15 cellular contexts compared by ENCODE assay signal in the genomic region with DNA sequence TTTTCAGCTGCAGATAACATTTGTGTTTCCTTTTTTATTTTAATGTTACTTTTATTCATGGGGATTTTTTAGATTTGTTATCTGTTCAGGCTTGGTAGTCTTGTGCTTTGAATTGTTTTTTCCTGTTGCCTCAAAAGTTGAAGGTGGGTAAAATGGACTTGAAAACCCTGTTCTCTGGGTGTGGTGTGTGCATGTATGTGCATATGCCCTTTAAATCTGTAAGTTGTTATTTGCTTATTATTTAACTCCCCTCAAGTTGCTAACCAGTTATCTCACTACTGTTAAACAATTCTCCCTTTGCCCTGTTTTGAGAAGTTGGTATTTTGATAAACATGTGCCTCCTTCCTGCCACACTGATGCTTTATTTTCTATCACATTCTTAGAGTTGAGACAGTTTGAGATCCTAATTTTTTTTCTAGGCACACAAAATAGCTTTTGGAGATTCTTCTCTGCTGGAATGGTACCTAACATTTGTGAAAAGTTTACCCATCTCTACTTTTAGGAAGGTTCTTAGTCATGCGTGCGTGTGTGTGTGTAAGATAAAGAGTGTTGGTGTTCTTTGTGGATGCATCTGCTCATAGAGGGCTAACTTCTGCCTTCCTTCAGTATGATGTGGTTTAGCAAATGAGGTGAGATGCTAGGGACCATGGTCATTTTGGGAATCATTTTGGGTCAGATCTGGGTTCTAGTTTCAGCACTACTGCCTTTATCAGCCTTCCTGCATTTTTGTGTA. TPM values are rescaled to one million over a fixed set of nuclear protein-coding genes. Genes with fewer than 3 reads are reported as not detected.
DNase-seq lines count a peak whose midpoint lies in the region; ATAC-seq and TF ChIP-seq lines count a peak whose summit lies in the region.
"Had no signal": no experiment of that assay in that cellular context is flagged by ENCODE, and none has a peak within 500 bp of the region (broad histone marks: within the 10 kb centered on the region; RNA-seq: fewer than 3 reads in every experiment).

No MANE protein-coding gene starts in this region.

- peaks cover 68% of the 10 kb centered on the region for H3K4me1 ChIP-seq in suprapubic skin

- no peak for DNase-seq in activated naive CD4-positive, alpha-beta T cell treated with anti-CD3 and anti-CD28 coated beads for 36 hours
- DNase-seq in activated naive CD4-positive, alpha-beta T cell treated with anti-CD3 and anti-CD28 coated beads, Interleukin-2, amount 50 U/mL, for 16 hours: no peak
- DNase-seq in activated CD4-positive, alpha-beta memory T cell treated with anti-CD3 and anti-CD28 coated beads, Interleukin-2, amount 10 ng/mL, durations not matched to agents 7 days and 5 days: no peak
- DNase-seq in immature natural killer cell: no peak
- DNase-seq in suprapubic skin (ENCODE audit: low spot score in 2 of 2): no peak
- DNase-seq in hypothalamus (lab: John Stamatoyannopoulos, UW): no peak
- DNase-seq: activated gamma-delta T cell, colonic mucosa, NCI-H1417, NCI-H510A treated with DMSO at 0.1 percent for 48 hours, WERI-Rb-1 had no signal

- no peak overlapping the region for H3K4me3 ChIP-seq in suprapubic skin
- H3K4me3 ChIP-seq: colonic mucosa had no signal

- H3K9me3 ChIP-seq in suprapubic skin: no peaks in the 10 kb centered on the region
- H3K9me3 ChIP-seq: colonic mucosa had no signal

- H3K36me3 ChIP-seq in suprapubic skin: peaks cover 12% of the 10 kb centered on the region
- H3K36me3 ChIP-seq: colonic mucosa had no signal

- CTCF ChIA-PET in activated naive CD4-positive, alpha-beta T cell treated with anti-CD3 and anti-CD28 coated beads for 36 hours (lab: Charles Lee): interaction anchor here (1.1 to 11.2 kb wide), 8 partner anchors 9 to 25 kb away, joined by 3 to 165 read pairs (median 4); no protein-coding TSS in a partner anchor
- CTCF ChIA-PET in activated CD4-positive, alpha-beta memory T cell treated with anti-CD3 and anti-CD28 coated beads, Interleukin-2, amount 10 ng/mL, durations not matched to agents 7 days and 5 days (lab: Charles Lee): interaction anchor here (0.9 to 6.6 kb wide), 9 partner anchors 9 to 41 kb away, joined by 3 to 64 read pairs (median 4); no protein-coding TSS in a partner anchor

- H3K27ac Mint-ChIP-seq in activated naive CD4-positive, alpha-beta T cell treated with anti-CD3 and anti-CD28 coated beads for 36 hours: peak overlapping the region; percentile 86
- H3K27ac Mint-ChIP-seq in activated CD4-positive, alpha-beta memory T cell treated with anti-CD3 and anti-CD28 coated beads, Interleukin-2, amount 10 ng/mL, durations not matched to agents 7 days and 5 days: peak overlapping the region; percentile 91
- H3K27ac Mint-ChIP-seq in immature natural killer cell: peak overlapping the region; percentile 79 to 98 (median 94)

- no peak for TF ChIP-seq POLR2A in suprapubic skin (IDR thresholded peaks at IDR 0.05)

- H3K9me3 Mint-ChIP-seq in activated naive CD4-positive, alpha-beta T cell treated with anti-CD3 and anti-CD28 coated beads for 36 hours: peaks cover 3% of the 10 kb centered on the region
- H3K9me3 Mint-ChIP-seq in activated CD4-positive, alpha-beta memory T cell treated with anti-CD3 and anti-CD28 coated beads, Interleukin-2, amount 10 ng/mL, durations not matched to agents 7 days and 5 days: no peaks in the 10 kb centered on the region
- H3K9me3 Mint-ChIP-seq in immature natural killer cell: no peaks in the 10 kb centered on the region
- H3K9me3 Mint-ChIP-seq: neural crest cell had no signal

- WGBS in suprapubic skin: 47% methylated on average over 2 of the region's 2 CpGs

- H3K27me3 Mint-ChIP-seq in activated naive CD4-positive, alpha-beta T cell treated with anti-CD3 and anti-CD28 coated beads for 36 hours (ENCODE audit: low read depth): no peaks in the 10 kb centered on the region
- H3K27me3 Mint-ChIP-seq in activated CD4-positive, alpha-beta memory T cell treated with anti-CD3 and anti-CD28 coated beads, Interleukin-2, amount 10 ng/mL, durations not matched to agents 7 days and 5 days: no peaks in the 10 kb centered on the region
- H3K27me3 Mint-ChIP-seq in immature natural killer cell (ENCODE audit: low read depth in 3 of 3): peaks cover 8 to 30% (median 16%) of the 10 kb centered on the region in 3 donors

- ATAC-seq in GM21360 (IDR thresholded peaks at IDR 0.05; ENCODE audit: unreplicated experiment): no peak
- no peak for ATAC-seq in GM18517 (IDR thresholded peaks at IDR 0.05; ENCODE audit: unreplicated experiment)

- H3K4me1 Mint-ChIP-seq in activated naive CD4-positive, alpha-beta T cell treated with anti-CD3 and anti-CD28 coated beads for 36 hours (ENCODE audit: low read depth): peaks cover 93% of the 10 kb centered on the region
- peaks cover 87% of the 10 kb centered on the region for H3K4me1 Mint-ChIP-seq in activated CD4-positive, alpha-beta memory T cell treated with anti-CD3 and anti-CD28 coated beads, Interleukin-2, amount 10 ng/mL, durations not matched to agents 7 days and 5 days
- H3K4me1 Mint-ChIP-seq in immature natural killer cell: peaks cover 96 to 99% of the 10 kb centered on the region in 2 donors

- H3K27ac ChIP-seq in suprapubic skin: peak overlapping the region; percentile 68
- H3K27ac ChIP-seq: WERI-Rb-1 had no signal

- peaks cover 14% of the 10 kb centered on the region for H3K36me3 Mint-ChIP-seq in activated naive CD4-positive, alpha-beta T cell treated with anti-CD3 and anti-CD28 coated beads for 36 hours (ENCODE audit: low read depth)
- H3K36me3 Mint-ChIP-seq in activated CD4-positive, alpha-beta memory T cell treated with anti-CD3 and anti-CD28 coated beads, Interleukin-2, amount 10 ng/mL, durations not matched to agents 7 days and 5 days (ENCODE audit: low read depth): peaks cover 60% of the 10 kb centered on the region
- peaks cover 7 to 11% (median 9%) of the 10 kb centered on the region in 3 donors for H3K36me3 Mint-ChIP-seq in immature natural killer cell

- TF ChIP-seq EP300 in suprapubic skin (IDR thresholded peaks at IDR 0.05): no peak

- no peak for TF ChIP-seq CTCF in suprapubic skin (IDR thresholded peaks at IDR 0.05)

- POLR2A ChIA-PET in activated CD4-positive, alpha-beta memory T cell treated with anti-CD3 and anti-CD28 coated beads, Interleukin-2, amount 10 ng/mL, durations not matched to agents 7 days and 5 days (lab: Charles Lee): interaction anchor here (1.8 to 11.7 kb wide), 4 partner anchors 14 to 40 kb away, joined by 5 to 404 read pairs (median 55); a partner anchor contains a TSS

- peak overlapping the region; percentile 36 for H3K4me3 Mint-ChIP-seq in activated naive CD4-positive, alpha-beta T cell treated with anti-CD3 and anti-CD28 coated beads for 36 hours
- H3K4me3 Mint-ChIP-seq in activated CD4-positive, alpha-beta memory T cell treated with anti-CD3 and anti-CD28 coated beads, Interleukin-2, amount 10 ng/mL, durations not matched to agents 7 days and 5 days: peak overlapping the region; percentile 43
- peak overlapping the region; percentile 81 to 86 (median 84) for H3K4me3 Mint-ChIP-seq in immature natural killer cell
- H3K4me3 Mint-ChIP-seq: neural crest cell had no signal

- H3K27me3 ChIP-seq in suprapubic skin: no peaks in the 10 kb centered on the region
- H3K27me3 ChIP-seq: colonic mucosa had no signal

- intact Hi-C loops in activated naive CD4-positive, alpha-beta T cell treated with anti-CD3 and anti-CD28 coated beads for 36 hours (cut with micrococcal nuclease): loop anchor here (1.0 kb wide), 4 partner anchors 8 to 26 kb away; no protein-coding TSS in a partner anchor

RNA-seq across cellular contexts. Expression of a gene that starts 30.7 kb away (rescaled TPM):
- 10 to 100 TPM; 33.5 to 35.5 TPM for total RNA-seq in activated naive CD4-positive, alpha-beta T cell treated with anti-CD3 and anti-CD28 coated beads for 36 hours
- total RNA-seq in activated CD4-positive, alpha-beta memory T cell treated with anti-CD3 and anti-CD28 coated beads, Interleukin-2, amount 10 ng/mL, durations not matched to agents 7 days and 5 days: 100 to 1,000 TPM; 130 to 136 TPM
- 100 to 1,000 TPM; 141 to 363 (median 226) TPM for polyA plus RNA-seq in immature natural killer cell
- 100 to 1,000 TPM in 3 of 4 donors, 10 to 100 TPM in 1; 99.7 to 145 (median 122) TPM for total RNA-seq in suprapubic skin

RNA-seq across cellular contexts. Expression of a gene that starts 52.9 kb away (rescaled TPM):
- under 1 TPM; 0.05 to 0.10 TPM for total RNA-seq in activated naive CD4-positive, alpha-beta T cell treated with anti-CD3 and anti-CD28 coated beads for 36 hours
- total RNA-seq in activated CD4-positive, alpha-beta memory T cell treated with anti-CD3 and anti-CD28 coated beads, Interleukin-2, amount 10 ng/mL, durations not matched to agents 7 days and 5 days: under 1 TPM; 0.13 to 0.15 TPM
- not detected for polyA plus RNA-seq in immature natural killer cell
- under 1 TPM in 2 of 4 donors, not detected in 2; 0.18 to 0.23 TPM for total RNA-seq in suprapubic skin
- total RNA-seq: colonic mucosa, fibroblast of villous mesenchyme had no signal
